Comparison of ENCODE assay signal across 8 cellular contexts in the genomic region with DNA sequence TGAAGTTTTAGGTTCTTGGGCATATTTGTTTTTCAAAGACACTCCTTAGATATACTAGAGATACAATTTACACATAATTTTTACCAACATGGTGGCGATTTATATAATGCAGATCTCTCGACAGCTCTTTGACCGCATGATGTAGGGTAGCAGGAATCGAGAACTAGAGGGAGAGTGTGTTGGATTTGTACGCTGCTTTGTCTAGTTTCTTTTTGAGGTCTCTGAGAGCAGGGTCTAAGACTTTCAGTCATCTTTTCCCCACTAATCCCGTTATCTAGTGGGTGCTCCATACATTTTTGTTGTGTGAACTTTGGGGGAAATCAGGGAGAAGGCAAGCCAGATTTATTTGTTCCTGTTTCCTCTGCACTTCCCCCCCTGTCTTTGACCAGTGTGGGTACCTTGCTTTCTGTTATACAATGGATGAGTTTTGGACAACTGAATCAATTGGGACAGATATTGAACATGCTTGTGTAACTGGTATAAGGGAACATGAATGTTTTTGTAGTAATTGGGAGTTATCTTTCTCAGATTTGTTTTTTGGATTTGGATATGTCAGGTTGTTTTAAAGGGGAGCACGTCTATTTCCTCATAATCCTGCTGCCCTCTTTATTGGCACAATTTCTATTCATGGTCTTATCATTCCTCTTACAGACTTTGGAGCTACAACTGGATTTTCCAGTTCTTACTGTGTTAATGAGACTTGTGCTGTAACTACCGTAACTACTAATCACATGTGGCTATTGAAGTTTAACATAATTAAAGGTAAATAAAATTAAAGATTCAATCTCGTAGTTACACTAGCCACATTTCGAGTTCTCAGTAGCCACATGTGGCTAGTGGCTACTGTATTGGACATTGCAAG. TPM values are rescaled to one million over a fixed set of nuclear protein-coding genes. Genes with fewer than 3 reads are reported as not detected.
A peak's percentile ranks its signal among the peaks of the same experiment; 100 is the strongest.
DNase-seq lines count a peak whose midpoint lies in the region; ATAC-seq and TF ChIP-seq lines count a peak whose summit lies in the region.

No MANE protein-coding gene starts in this region.

- DNase-seq in NCI-H345 (lab: John Stamatoyannopoulos, UW) (peak; percentile 16), NCI-H345 treated with DMSO at 0.1 percent for 48 hours (lab: John Stamatoyannopoulos, UW; ENCODE audit: unreplicated experiment) (no peak), NCI-H748 (lab: John Stamatoyannopoulos, UW; ENCODE audit: unreplicated experiment) (peak; percentile 63), cerebellar cortex (ENCODE audit: low spot score) (peak; percentile 23), NCI-H2029 (lab: John Stamatoyannopoulos, UW) (no peak)
- DNase-seq in natural killer cell treated with Interleukin-12 subunit alpha and Interleukin-12 subunit beta and Interleukin-15 and Interleukin-18, amount 100 ng/mL, for 72 hours (ENCODE audit: low spot score) = no peak

- no peaks in the 10 kb centered on the region for H3K27me3 Mint-ChIP-seq in natural killer cell treated with Interleukin-12 subunit alpha and Interleukin-12 subunit beta and Interleukin-15 and Interleukin-18, amount 100 ng/mL, for 72 hours

- H3K36me3 Mint-ChIP-seq in natural killer cell treated with Interleukin-12 subunit alpha and Interleukin-12 subunit beta and Interleukin-15 and Interleukin-18, amount 100 ng/mL, for 72 hours = peaks cover 4% of the 10 kb centered on the region

- H3K9me3 Mint-ChIP-seq in natural killer cell treated with Interleukin-12 subunit alpha and Interleukin-12 subunit beta and Interleukin-15 and Interleukin-18, amount 100 ng/mL, for 72 hours = no peaks in the 10 kb centered on the region

- peak overlapping the region; percentile 93 to 98 for H3K27ac Mint-ChIP-seq in natural killer cell treated with Interleukin-12 subunit alpha and Interleukin-12 subunit beta and Interleukin-15 and Interleukin-18, amount 100 ng/mL, for 72 hours

- ATAC-seq in natural killer cell treated with Interleukin-12 subunit alpha and Interleukin-12 subunit beta and Interleukin-15 and Interleukin-18, amount 100 ng/mL, for 72 hours = no peak
- ATAC-seq in GM21786 (IDR thresholded peaks at IDR 0.05; ENCODE audit: unreplicated experiment) = no peak
- no peak for ATAC-seq in GM18505 (IDR thresholded peaks at IDR 0.05; ENCODE audit: unreplicated experiment)

- peak overlapping the region; percentile 100 for H3K4me3 Mint-ChIP-seq in natural killer cell treated with Interleukin-12 subunit alpha and Interleukin-12 subunit beta and Interleukin-15 and Interleukin-18, amount 100 ng/mL, for 72 hours

- no peak for TF ChIP-seq POLR2A in GM18505 (IDR thresholded peaks at IDR 0.05; ENCODE audit: borderline replicate concordance, extremely low read depth, insufficient read depth, insufficient read length)

- H3K4me1 Mint-ChIP-seq in natural killer cell treated with Interleukin-12 subunit alpha and Interleukin-12 subunit beta and Interleukin-15 and Interleukin-18, amount 100 ng/mL, for 72 hours (ENCODE audit: low read depth in 2 of 2) = peaks cover 22 to 41% of the 10 kb centered on the region in 2 donors

RNA-seq across cellular contexts. Expression of a gene that starts 1.7 kb away (rescaled TPM):
- 10 to 100 TPM; 11.1 to 15.1 TPM for total RNA-seq in natural killer cell treated with Interleukin-12 subunit alpha and Interleukin-12 subunit beta and Interleukin-15 and Interleukin-18, amount 100 ng/mL, for 72 hours

Comparison
In these comparisons a context has a peak if more than half of its experiments do, and no peak if none do; other contexts are left out.
1. DNase-seq: peak in NCI-H345 (single experiment), NCI-H748 (single experiment) and cerebellar cortex (single experiment); none in NCI-H345 treated with DMSO at 0.1 percent for 48 hours (single experiment), natural killer cell treated with Interleukin-12 subunit alpha and Interleukin-12 subunit beta and Interleukin-15 and Interleukin-18, amount 100 ng/mL, for 72 hours (single experiment) and NCI-H2029 (single experiment).